In genomic region chr10:131831561-131831960, GRCh38 we compare ENCODE assay signal across 20 cellular contexts.
"Had no signal": no experiment of that assay in that cellular context is flagged by ENCODE, and none has a peak within 500 bp of the region (broad histone marks: within the 10 kb centered on the region; RNA-seq: fewer than 3 reads in every experiment).

No MANE protein-coding gene starts in this region.

- H3K4me3 Mint-ChIP-seq: activated CD4-positive, alpha-beta memory T cell treated with anti-CD3 and anti-CD28 coated beads, Interleukin-2, amount 10 ng/mL, durations not matched to agents 7 days and 5 days; activated naive CD4-positive, alpha-beta T cell treated with anti-CD3 and anti-CD28 coated beads, Interleukin-2, amount 50 U/mL, for 24 hours; activated T-cell treated with anti-CD3 and anti-CD28 coated beads, Interleukin-2, amount 50 U/mL, for 4 hours; nephron; T-helper 1 cell treated with Interleukin-12 subunit alpha and Interleukin-12 subunit beta and Interleukin-4 antibody, amounts not matched to agents 30 μg/mL and 1 μg/mL, for 36 hours had no signal

- DNase-seq: activated CD4-positive, alpha-beta memory T cell treated with anti-CD3 and anti-CD28 coated beads, Interleukin-2, amount 10 ng/mL, durations not matched to agents 7 days and 5 days; activated CD4-positive, alpha-beta T cell treated with anti-CD3 and anti-CD28 coated beads for 4 hours; activated effector memory CD4-positive, alpha-beta T cell treated with Interleukin-2 at 50 U/mL for 16 hours; activated T-cell treated with anti-CD3 and anti-CD28 coated beads, Interleukin-2, amount 50 U/mL, for 4 hours; amniotic stem cell; body of pancreas; caudate nucleus; colonic mucosa; mesenchymal stem cell; stimulated activated CD4-positive, alpha-beta T cell treated with anti-CD3 and anti-CD28 coated beads, Interleukin-15, amount 100 ng/mL, for 24 hours; stimulated activated CD4-positive, alpha-beta T cell treated with anti-CD3 and anti-CD28 coated beads, Interleukin-4, amount 100 ng/mL, for 1 hour; stimulated activated naive CD4-positive, alpha-beta T cell; trophoblast cell had no signal

- H3K4me3 ChIP-seq: body of pancreas, colonic mucosa, gastroesophageal sphincter had no signal

- H3K27me3 Mint-ChIP-seq: activated CD4-positive, alpha-beta memory T cell treated with anti-CD3 and anti-CD28 coated beads, Interleukin-2, amount 10 ng/mL, durations not matched to agents 7 days and 5 days had no signal

- H3K4me1 ChIP-seq: body of pancreas, colonic mucosa, gastroesophageal sphincter had no signal

- H3K9me3 Mint-ChIP-seq: activated CD4-positive, alpha-beta memory T cell treated with anti-CD3 and anti-CD28 coated beads, Interleukin-2, amount 10 ng/mL, durations not matched to agents 7 days and 5 days; activated naive CD4-positive, alpha-beta T cell treated with anti-CD3 and anti-CD28 coated beads, Interleukin-2, amount 50 U/mL, for 24 hours had no signal

- H3K9me3 ChIP-seq: body of pancreas, colonic mucosa had no signal

- H3K27ac ChIP-seq: body of pancreas, colonic mucosa, gastroesophageal sphincter had no signal

- H3K4me1 Mint-ChIP-seq: activated CD4-positive, alpha-beta memory T cell treated with anti-CD3 and anti-CD28 coated beads, Interleukin-2, amount 10 ng/mL, durations not matched to agents 7 days and 5 days; activated naive CD4-positive, alpha-beta T cell treated with anti-CD3 and anti-CD28 coated beads, Interleukin-2, amount 50 U/mL, for 24 hours; nephron had no signal

- H3K27ac Mint-ChIP-seq: activated CD4-positive, alpha-beta memory T cell treated with anti-CD3 and anti-CD28 coated beads, Interleukin-2, amount 10 ng/mL, durations not matched to agents 7 days and 5 days; activated naive CD4-positive, alpha-beta T cell treated with anti-CD3 and anti-CD28 coated beads, Interleukin-2, amount 50 U/mL, for 24 hours; nephron; T-helper 1 cell treated with Interleukin-12 subunit alpha and Interleukin-12 subunit beta and Interleukin-4 antibody, amounts not matched to agents 30 μg/mL and 1 μg/mL, for 36 hours had no signal

- ATAC-seq: activated T-cell treated with anti-CD3 and anti-CD28 coated beads, Interleukin-2, amount 50 U/mL, for 4 hours; body of pancreas; gastroesophageal sphincter; left lobe of liver had no signal

- H3K27me3 ChIP-seq: body of pancreas, colonic mucosa had no signal

- FAIRE-seq: endometrium, islet of Langerhans had no signal

- H3K36me3 ChIP-seq: colonic mucosa, gastroesophageal sphincter had no signal

- H3K36me3 Mint-ChIP-seq: activated naive CD4-positive, alpha-beta T cell treated with anti-CD3 and anti-CD28 coated beads, Interleukin-2, amount 50 U/mL, for 24 hours had no signal
